11 cellular contexts compared by ENCODE assay signal in genomic region chr2:219569635-219570034, GRCh38. TPM values are rescaled to one million over a fixed set of nuclear protein-coding genes. Genes with fewer than 3 reads are reported as not detected.
DNase-seq lines count a peak whose midpoint lies in the region; ATAC-seq and TF ChIP-seq lines count a peak whose summit lies in the region.
"Had no signal": no experiment of that assay in that cellular context is flagged by ENCODE, and none has a peak within 500 bp of the region (broad histone marks: within the 10 kb centered on the region; RNA-seq: fewer than 3 reads in every experiment).

No MANE protein-coding gene starts in this region.

- no peak for ATAC-seq in natural killer cell treated with Interleukin-12 subunit alpha and Interleukin-12 subunit beta and Interleukin-15 and Interleukin-18, amount 100 ng/mL, for 72 hours

- no peaks in the 10 kb centered on the region for H3K4me1 ChIP-seq in effector memory CD4-positive, alpha-beta T cell (ENCODE audit: control insufficient read depth, insufficient read depth, low read length, poor library complexity, severe bottlenecking)
- no peaks in the 10 kb centered on the region for H3K4me1 ChIP-seq in MM.1S (ENCODE audit: low read length)

- H3K27ac ChIP-seq in coronary artery: no peak overlapping the region
- no peak overlapping the region for H3K27ac ChIP-seq in effector memory CD4-positive, alpha-beta T cell (ENCODE audit: insufficient read depth, low read length, poor library complexity, severe bottlenecking)
- H3K27ac ChIP-seq in MM.1S (ENCODE audit: low read length): no peak overlapping the region

- H3K79me2 ChIP-seq in MM.1S (ENCODE audit: low read length): no peaks in the 10 kb centered on the region

- TF ChIP-seq CTCF in AG04449 (IDR thresholded peaks at IDR 0.05; ENCODE audit: insufficient read depth, low read length, missing control alignments) (no peak), HFF-Myc (IDR thresholded peaks at IDR 0.05; ENCODE audit: low read depth, low read length, missing control alignments) (no peak), coronary artery (IDR thresholded peaks at IDR 0.05) (no peak), MM.1S (IDR thresholded peaks at IDR 0.05; ENCODE audit: low read length) (no peak)

- DNase-seq in AG04449 (ENCODE audit: low read depth, low spot score): no peak
- DNase-seq in HFF-Myc (ENCODE audit: extremely low read depth, low read depth): no peak
- DNase-seq in coronary artery (ENCODE audit: low spot score): no peak
- no peak for DNase-seq in natural killer cell treated with Interleukin-12 subunit alpha and Interleukin-12 subunit beta and Interleukin-15 and Interleukin-18, amount 100 ng/mL, for 72 hours (ENCODE audit: low spot score)
- no peak for DNase-seq in activated CD8-positive, alpha-beta memory T cell treated with anti-CD3 and anti-CD28 coated beads for 24 hours
- DNase-seq in effector memory CD4-positive, alpha-beta T cell: no peak
- DNase-seq in NAMALWA (ENCODE audit: low spot score): no peak
- no peak for DNase-seq in MM.1S
- DNase-seq: activated naive CD4-positive, alpha-beta T cell treated with Interleukin-2 at 50 U/mL for 16 hours; NCI-H446; T1000 had no signal

- CTCF ChIA-PET in AG04449 (lab: Yijun Ruan, JAX): interaction anchor here (4.0 kb wide), 1 partner anchor 9 kb away, joined by 46 read pairs; no protein-coding TSS in a partner anchor

- peak overlapping the region; percentile 6 for H3K4me3 Mint-ChIP-seq in natural killer cell treated with Interleukin-12 subunit alpha and Interleukin-12 subunit beta and Interleukin-15 and Interleukin-18, amount 100 ng/mL, for 72 hours

- no peaks in the 10 kb centered on the region for H3K36me3 Mint-ChIP-seq in natural killer cell treated with Interleukin-12 subunit alpha and Interleukin-12 subunit beta and Interleukin-15 and Interleukin-18, amount 100 ng/mL, for 72 hours

- no peak overlapping the region for H3K9ac ChIP-seq in MM.1S (ENCODE audit: low read length)

- H2AFZ ChIP-seq in MM.1S (ENCODE audit: low read length): no peak overlapping the region

- peak overlapping the region; percentile 72 for H3K4me3 ChIP-seq in AG04449 (ENCODE audit: low read depth, low read length)
- peak overlapping the region; percentile 51 for H3K4me3 ChIP-seq in HFF-Myc (replicated peaks; ENCODE audit: low read depth, low read length)
- peak overlapping the region; percentile 91 for H3K4me3 ChIP-seq in coronary artery
- H3K4me3 ChIP-seq in effector memory CD4-positive, alpha-beta T cell (ENCODE audit: insufficient read depth, low read depth, low read length, poor library complexity, severe bottlenecking): no peak overlapping the region
- no peak overlapping the region for H3K4me3 ChIP-seq in MM.1S (ENCODE audit: low read length)

- no peak overlapping the region for H3K4me2 ChIP-seq in MM.1S (ENCODE audit: low read depth, low read length)

- POLR2A ChIA-PET in AG04449 (lab: Yijun Ruan, JAX): no interaction called here

- no peaks in the 10 kb centered on the region for H3K9me2 ChIP-seq in MM.1S (replicated peaks; ENCODE audit: insufficient read depth, low read length)

- peaks cover 0 to 4% of the 10 kb centered on the region in 2 donors for H3K4me1 Mint-ChIP-seq in natural killer cell treated with Interleukin-12 subunit alpha and Interleukin-12 subunit beta and Interleukin-15 and Interleukin-18, amount 100 ng/mL, for 72 hours (ENCODE audit: low read depth in 2 of 2)

- peaks cover 31% of the 10 kb centered on the region for H3K27me3 ChIP-seq in effector memory CD4-positive, alpha-beta T cell (replicated peaks; ENCODE audit: control insufficient read depth, insufficient read depth, low read length, poor library complexity, severe bottlenecking)
- peaks cover 82% of the 10 kb centered on the region for H3K27me3 ChIP-seq in MM.1S (replicated peaks; ENCODE audit: insufficient read depth, low read length)

- H3F3A ChIP-seq in MM.1S (ENCODE audit: insufficient read depth, low read length): no peaks in the 10 kb centered on the region

- no peaks in the 10 kb centered on the region for H3K9me3 Mint-ChIP-seq in natural killer cell treated with Interleukin-12 subunit alpha and Interleukin-12 subunit beta and Interleukin-15 and Interleukin-18, amount 100 ng/mL, for 72 hours

- no peaks in the 10 kb centered on the region for H3K9me3 ChIP-seq in effector memory CD4-positive, alpha-beta T cell (ENCODE audit: control insufficient read depth, low read length)
- H3K9me3 ChIP-seq in MM.1S (replicated peaks; ENCODE audit: insufficient read depth, low read length): no peaks in the 10 kb centered on the region

- no peaks in the 10 kb centered on the region for H3K36me3 ChIP-seq in effector memory CD4-positive, alpha-beta T cell (ENCODE audit: control insufficient read depth, insufficient read depth, low read length)
- H3K36me3 ChIP-seq in MM.1S (replicated peaks; ENCODE audit: insufficient read depth, low read length): no peaks in the 10 kb centered on the region

- H4K20me1 ChIP-seq in MM.1S (ENCODE audit: insufficient read depth, low read length): no peaks in the 10 kb centered on the region

- peaks cover 28 to 37% of the 10 kb centered on the region in 2 donors for H3K27me3 Mint-ChIP-seq in natural killer cell treated with Interleukin-12 subunit alpha and Interleukin-12 subunit beta and Interleukin-15 and Interleukin-18, amount 100 ng/mL, for 72 hours

- H3K27ac Mint-ChIP-seq in natural killer cell treated with Interleukin-12 subunit alpha and Interleukin-12 subunit beta and Interleukin-15 and Interleukin-18, amount 100 ng/mL, for 72 hours: no peak overlapping the region

RNA-seq across cellular contexts. Expression of gene OBSL1, which starts 1.7 kb away (rescaled TPM):
- 1 to 10 TPM in 1 of 2 donors, not detected in 1; 2.9 TPM for total RNA-seq in natural killer cell treated with Interleukin-12 subunit alpha and Interleukin-12 subunit beta and Interleukin-15 and Interleukin-18, amount 100 ng/mL, for 72 hours

RNA-seq across cellular contexts. Expression of gene INHA, which starts 2.5 kb away (rescaled TPM):
- not detected for total RNA-seq in natural killer cell treated with Interleukin-12 subunit alpha and Interleukin-12 subunit beta and Interleukin-15 and Interleukin-18, amount 100 ng/mL, for 72 hours

RNA-seq across cellular contexts. Expression of gene TMEM198, which starts 25.8 kb away (rescaled TPM):
- 1 to 10 TPM; 3.6 to 7.6 TPM for total RNA-seq in natural killer cell treated with Interleukin-12 subunit alpha and Interleukin-12 subunit beta and Interleukin-15 and Interleukin-18, amount 100 ng/mL, for 72 hours

RNA-seq across cellular contexts. Expression of gene CHPF, which starts 26.0 kb away (rescaled TPM):
- total RNA-seq in natural killer cell treated with Interleukin-12 subunit alpha and Interleukin-12 subunit beta and Interleukin-15 and Interleukin-18, amount 100 ng/mL, for 72 hours: 10 to 100 TPM; 52.4 to 57.5 TPM

RNA-seq across cellular contexts. Expression of gene STK11IP, which starts 28.0 kb away (rescaled TPM):
- 10 to 100 TPM; 27.7 to 50.7 TPM for total RNA-seq in natural killer cell treated with Interleukin-12 subunit alpha and Interleukin-12 subunit beta and Interleukin-15 and Interleukin-18, amount 100 ng/mL, for 72 hours

Comparison
In these comparisons a context has a peak if more than half of its experiments do, and no peak if none do; other contexts are left out.
1. H3K4me3 ChIP-seq: peak in AG04449 (single experiment), HFF-Myc (single experiment) and coronary artery (single experiment); none in effector memory CD4-positive, alpha-beta T cell (single experiment) and MM.1S (single experiment).